8 cellular contexts compared by ENCODE assay signal in genomic region chr12:6608592-6609311, GRCh38. TPM values are rescaled to one million over a fixed set of nuclear protein-coding genes. Genes with fewer than 3 reads are reported as not detected.
A peak's percentile ranks its signal among the peaks of the same experiment; 100 is the strongest.
DNase-seq lines count a peak whose midpoint lies in the region; ATAC-seq and TF ChIP-seq lines count a peak whose summit lies in the region.

No MANE protein-coding gene starts in this region.

- H3K27me3 ChIP-seq in A673 (replicated peaks; ENCODE audit: insufficient read depth, low read depth, low read length, poor library complexity): no peaks in the 10 kb centered on the region

- DNase-seq in A673 (ENCODE audit: low spot score) (peak; percentile 51), HuH-7.5 (ENCODE audit: low spot score) (peak; percentile 40), amniotic epithelial cell (ENCODE audit: low read depth) (peak; percentile 43), myocyte (ENCODE audit: low read depth) (peak; percentile 10), NCI-H1048 (lab: John Stamatoyannopoulos, UW) (no peak), epidermal melanocyte (ENCODE audit: insufficient read length, low spot score) (no peak)

- CTCF ChIA-PET in A673 (lab: Charles Lee): no interaction called here

- no peaks in the 10 kb centered on the region for H3K9me3 ChIP-seq in A673 (ENCODE audit: low read depth, low read length, poor library complexity, severe bottlenecking)

- POLR2A ChIA-PET in A673 (lab: Charles Lee; ENCODE audit: low non-redundant PET): no interaction called here

- no peak for ATAC-seq in HG02852 (IDR thresholded peaks at IDR 0.05; ENCODE audit: unreplicated experiment)
- ATAC-seq in HG03354 (IDR thresholded peaks at IDR 0.05; ENCODE audit: poor library complexity, severe bottlenecking, unreplicated experiment): no peak

- peaks cover under 1% of the 10 kb centered on the region for H3K36me3 ChIP-seq in A673 (ENCODE audit: insufficient read depth, low read length, poor library complexity, severe bottlenecking)

- no peak overlapping the region for H3K27ac ChIP-seq in A673 (ENCODE audit: low read depth, low read length, poor library complexity, severe bottlenecking)

- H3K4me3 ChIP-seq in A673 (ENCODE audit: low read depth, low read length, poor library complexity, severe bottlenecking): no peak overlapping the region

- peaks cover 53% of the 10 kb centered on the region for H3K4me1 ChIP-seq in A673 (ENCODE audit: insufficient read depth, low read length, poor library complexity, severe bottlenecking)

- BruUV-seq in A673 (replicated peaks; lab: Mats Ljungman, UMichigan): no TSS peak

- intact Hi-C loops in A673 (cut with micrococcal nuclease; ENCODE audit: unreplicated experiment): no loop called here

- no peak for TF ChIP-seq CTCF in A673 (conservative IDR thresholded peaks at IDR 0.05; ENCODE audit: low read depth, low read length)

RNA-seq across cellular contexts. Expression of gene CHD4, which starts 1.6 kb away (rescaled TPM):
- 281 and 296 TPM in 2 replicates for total RNA-seq in A673 (2021)
- total RNA-seq in myocyte: 368 and 425 TPM in 2 replicates
- polyA plus RNA-seq in myocyte (2012): 156 TPM

RNA-seq across cellular contexts. Expression of gene LPAR5, which starts 27.0 kb away (rescaled TPM):
- total RNA-seq in A673 (2021) (0.15 and 0.17 TPM in 2 replicates), myocyte (not detected in 2 replicates)
- 0.04 TPM for polyA plus RNA-seq in myocyte (2012)

RNA-seq across cellular contexts. Expression of gene ACRBP, which starts 38.5 kb away (rescaled TPM):
- 3.0 and 3.6 TPM in 2 replicates for total RNA-seq in A673 (2021)
- 0.16 TPM in 2 replicates for total RNA-seq in myocyte
- polyA plus RNA-seq in myocyte (2012): 0.40 TPM

RNA-seq across cellular contexts. Expression of gene NOP2, which starts 40.7 kb away (rescaled TPM):
- total RNA-seq in A673 (2021): 131 and 177 TPM in 2 replicates
- 53.3 and 81.3 TPM in 2 replicates for total RNA-seq in myocyte
- 33.9 TPM for polyA plus RNA-seq in myocyte (2012)

RNA-seq across cellular contexts. Expression of gene IFFO1, which starts 52.9 kb away (rescaled TPM):
- total RNA-seq in A673 (2021): 16.0 and 16.9 TPM in 2 replicates
- 221 and 252 TPM in 2 replicates for total RNA-seq in myocyte
- 84.5 TPM for polyA plus RNA-seq in myocyte (2012)

Comparison
In these comparisons a context has a peak if more than half of its experiments do, and no peak if none do; other contexts are left out.
1. DNase-seq: peak in A673 (single experiment), HuH-7.5 (single experiment), amniotic epithelial cell (single experiment) and myocyte (single experiment); none in NCI-H1048 (single experiment) and epidermal melanocyte (single experiment).